Comparison of ENCODE assay signal across 8 cellular contexts in the genomic region with DNA sequence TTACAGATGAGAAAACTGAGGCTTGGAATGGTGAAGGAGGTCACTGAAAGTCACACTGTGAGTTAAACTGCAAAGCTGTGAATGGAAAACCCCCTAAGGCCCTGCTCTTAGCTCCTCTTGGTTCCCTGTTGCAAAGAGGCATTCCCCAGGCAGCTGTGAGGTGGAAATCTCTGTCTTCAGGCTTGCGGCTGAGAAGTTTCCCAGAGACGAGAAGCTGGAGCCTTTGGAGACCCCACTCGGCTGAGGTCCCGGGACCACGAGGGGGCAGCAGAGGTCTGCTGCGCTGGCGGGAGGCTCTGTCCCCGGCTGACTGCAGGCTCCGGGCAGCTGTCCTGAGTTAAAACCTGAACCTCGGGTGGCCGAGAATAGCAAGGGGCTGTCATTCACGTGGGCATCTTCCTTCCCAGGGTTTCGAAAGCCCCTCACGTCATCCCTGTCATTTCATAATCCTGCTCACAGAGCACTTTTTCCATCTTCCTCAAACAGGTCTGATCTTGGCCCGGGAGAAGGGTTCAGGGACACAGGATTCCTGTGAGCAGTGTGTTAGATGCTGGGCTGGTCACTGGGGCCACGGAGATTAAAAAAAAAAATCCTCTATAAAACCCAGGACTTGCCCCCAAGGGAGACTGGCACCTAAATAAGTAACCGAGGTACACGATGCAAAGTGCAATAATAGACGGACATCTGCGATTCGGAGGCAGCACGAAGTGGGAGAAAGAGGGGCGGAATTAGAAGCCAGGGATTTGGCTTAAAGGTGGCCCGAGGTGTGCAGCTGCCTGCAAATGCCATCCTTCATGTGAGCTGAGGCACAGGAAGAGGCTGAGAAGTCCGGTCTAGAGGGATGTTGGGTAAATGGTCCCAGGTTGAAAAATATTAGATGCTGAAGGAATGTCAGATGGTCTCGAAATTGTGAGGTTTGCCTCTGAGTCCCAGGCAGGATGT. TPM values are rescaled to one million over a fixed set of nuclear protein-coding genes. Genes with fewer than 3 reads are reported as not detected.
A peak's percentile ranks its signal among the peaks of the same experiment; 100 is the strongest.
DNase-seq lines count a peak whose midpoint lies in the region; ATAC-seq and TF ChIP-seq lines count a peak whose summit lies in the region.

No MANE protein-coding gene starts in this region.

- no peak overlapping the region for H3K4me3 ChIP-seq in GM06990 (replicated peaks; ENCODE audit: low read depth, low read length)

- no peaks in the 10 kb centered on the region for H3K36me3 ChIP-seq in GM06990 (ENCODE audit: control insufficient read depth, insufficient read depth, low read length)

- peaks cover 29% of the 10 kb centered on the region for H3K27me3 Mint-ChIP-seq in central memory CD8-positive, alpha-beta T cell

- intact Hi-C loops in left colon (cut with DNase I, micrococcal nuclease) = loop anchor here (5.0 kb wide), 1 partner anchor 83 kb away; no protein-coding TSS in a partner anchor

- H3K4me3 Mint-ChIP-seq in central memory CD8-positive, alpha-beta T cell = no peak overlapping the region

- ATAC-seq in HG02870 (IDR thresholded peaks at IDR 0.05; ENCODE audit: unreplicated experiment) (peak; percentile 69), left colon (peak; percentile 96)
- ATAC-seq in central memory CD8-positive, alpha-beta T cell (replicated peaks; ENCODE audit: extremely low read depth, poor library complexity, severe bottlenecking) = peak; percentile 72

- H3K9me3 Mint-ChIP-seq in central memory CD8-positive, alpha-beta T cell = no peaks in the 10 kb centered on the region

- peak; percentile 99 for TF ChIP-seq CTCF in GM06990 (IDR thresholded peaks at IDR 0.05; ENCODE audit: insufficient read depth, low read length, poor library complexity, severe bottlenecking)

- no peaks in the 10 kb centered on the region for H3K27me3 ChIP-seq in GM06990 (replicated peaks; ENCODE audit: control insufficient read depth, insufficient read depth, low read length)

- H3K36me3 Mint-ChIP-seq in central memory CD8-positive, alpha-beta T cell (ENCODE audit: insufficient read depth) = peaks cover 2% of the 10 kb centered on the region

- H3K4me1 Mint-ChIP-seq in central memory CD8-positive, alpha-beta T cell = no peaks in the 10 kb centered on the region

- DNase-seq in GM06990 (ENCODE audit: extremely low read depth, insufficient read length) (peak; percentile 76), NCI-H226 (peak; percentile 54), left colon (peak; percentile 73 to 91), cerebellar nuclear complex (lab: John Stamatoyannopoulos, UW) (no peak)
- DNase-seq in activated CD4-positive, CD25-positive, alpha-beta regulatory T cell treated with anti-CD3 and anti-CD28 coated beads, Interleukin-2, amount 50 U/mL, for 72 hours = peak; percentile 79
- peak; percentile 41 to 62 for DNase-seq in central memory CD8-positive, alpha-beta T cell (ENCODE audit: low spot score in 2 of 2)
- peak; percentile 77 to 80 for DNase-seq in stimulated activated CD4-positive, alpha-beta T cell treated with anti-CD3 and anti-CD28 coated beads, Interleukin-2, amount 100 ng/mL, for 48 hours

- no peak overlapping the region for H3K27ac Mint-ChIP-seq in central memory CD8-positive, alpha-beta T cell (ENCODE audit: low read depth)

RNA-seq across cellular contexts. Expression of a gene that starts 24.6 kb away (rescaled TPM):
- 1 to 10 TPM; 3.4 to 4.6 TPM for total RNA-seq in left colon

RNA-seq across cellular contexts. Expression of a gene that starts 35.0 kb away (rescaled TPM):
- total RNA-seq in left colon = 10 to 100 TPM in 1 of 2 donors, 1 to 10 TPM in 1; 1.4 to 11.8 TPM

Comparison
In these comparisons a context has a peak if more than half of its experiments do, and no peak if none do; other contexts are left out.
1. DNase-seq: peak in GM06990 (single experiment), NCI-H226 (single experiment), activated CD4-positive, CD25-positive, alpha-beta regulatory T cell treated with anti-CD3 and anti-CD28 coated beads, Interleukin-2, amount 50 U/mL, for 72 hours (single experiment), central memory CD8-positive, alpha-beta T cell (2 of 2), left colon (2 of 2) and stimulated activated CD4-positive, alpha-beta T cell treated with anti-CD3 and anti-CD28 coated beads, Interleukin-2, amount 100 ng/mL, for 48 hours (2 of 2); none in cerebellar nuclear complex (0 of 2).
2. Peak in every context shown above with its lines, with median percentiles within 50 percentile points of each other: ATAC-seq.